ENCODE assay signal across 8 cellular contexts in the genomic region with DNA sequence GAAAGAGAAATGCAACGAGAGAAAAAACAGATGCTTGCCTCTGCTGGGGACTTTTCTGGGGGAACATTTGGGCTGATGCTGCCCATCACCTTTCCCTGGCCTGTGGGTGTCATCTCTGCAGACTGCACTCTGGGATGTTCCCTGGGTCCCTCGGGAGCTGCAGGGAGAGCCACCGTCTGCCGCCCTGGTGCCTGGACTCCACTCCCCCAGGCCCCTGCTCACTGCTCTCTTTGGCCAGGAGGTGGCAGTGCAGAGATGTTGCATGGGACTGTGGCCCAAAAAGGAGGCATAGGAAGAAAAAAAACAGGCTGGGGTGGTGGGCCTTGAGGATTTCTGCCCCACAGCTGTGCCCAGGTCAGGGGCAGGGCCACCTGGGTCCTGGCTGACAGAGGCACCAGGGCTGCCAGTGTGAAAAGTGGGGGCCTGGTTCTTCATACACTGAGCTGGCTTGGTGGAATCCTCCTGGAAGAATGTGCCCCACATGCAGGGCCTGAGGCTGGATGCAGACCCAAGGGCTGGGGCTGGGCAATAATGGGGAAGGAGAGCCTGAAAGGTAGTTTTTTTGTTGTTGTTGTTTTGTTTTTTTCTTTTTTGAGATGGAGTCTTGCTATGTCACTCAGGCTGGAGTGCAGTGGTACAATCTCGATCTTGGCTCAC.
DNase-seq lines count a peak whose midpoint lies in the region; ATAC-seq and TF ChIP-seq lines count a peak whose summit lies in the region.

No MANE protein-coding gene starts in this region.

- in situ Hi-C loops in brain microvascular endothelial cell (cut with HindIII; ENCODE audit: low pct_ligation_motif_present, low sequenced_read_pairs) = no loop called here

- peaks cover 0 to 4% of the 10 kb centered on the region in 2 donors for H3K27me3 Mint-ChIP-seq in CD8-positive, alpha-beta memory T cell

- ATAC-seq in HG02970 (IDR thresholded peaks at IDR 0.05; ENCODE audit: low FRiP score, unreplicated experiment) (peak; percentile 51), left colon (peak; percentile 46)

- DNase-seq in A172 (ENCODE audit: low spot score) (peak; percentile 32), Peyer's patch (peak in 1 of 3 donors; percentile 50), brain microvascular endothelial cell (peak; percentile 25), left colon (peak in 1 of 2 donors; percentile 42), stromal cell of bone marrow (ENCODE audit: low read depth) (peak; percentile 26)
- no peak for DNase-seq in CD8-positive, alpha-beta memory T cell

- H3K4me1 Mint-ChIP-seq in CD8-positive, alpha-beta memory T cell = no peaks in the 10 kb centered on the region

- peak overlapping the region in 1 of 8 donors; percentile 21 for H3K27ac Mint-ChIP-seq in CD8-positive, alpha-beta memory T cell

- POLR2A ChIA-PET in CD8-positive, alpha-beta memory T cell (lab: Charles Lee) = no interaction called here

- no peak overlapping the region for H3K27ac ChIP-seq in Peyer's patch
- H3K27ac ChIP-seq in brain microvascular endothelial cell = no peak overlapping the region
- H3K27ac ChIP-seq in CD8-positive, alpha-beta memory T cell (ENCODE audit: low read depth, low read length) = no peak overlapping the region

- H3K4me3 Mint-ChIP-seq in CD8-positive, alpha-beta memory T cell = no peak overlapping the region

- TF ChIP-seq POLR2A in Peyer's patch (IDR thresholded peaks at IDR 0.05) = no peak

- no peaks in the 10 kb centered on the region for H3K9me3 ChIP-seq in Peyer's patch
- H3K9me3 ChIP-seq in CD8-positive, alpha-beta memory T cell (ENCODE audit: low read length) = no peaks in the 10 kb centered on the region

- H3K4me3 ChIP-seq in Peyer's patch (no peak overlapping the region), brain microvascular endothelial cell (ENCODE audit: low read depth, low read length) (no peak overlapping the region)
- H3K4me3 ChIP-seq in CD8-positive, alpha-beta memory T cell (ENCODE audit: low read length) = no peak overlapping the region

- no peaks in the 10 kb centered on the region for H3K4me1 ChIP-seq in Peyer's patch
- no peaks in the 10 kb centered on the region for H3K4me1 ChIP-seq in CD8-positive, alpha-beta memory T cell (ENCODE audit: insufficient read depth, low read length)

- TF ChIP-seq CTCF in GM12873 (IDR thresholded peaks at IDR 0.05; ENCODE audit: insufficient read depth, low read depth, low read length, missing control alignments) (peak; percentile 81), Peyer's patch (IDR thresholded peaks at IDR 0.05) (peak in 4 of 6 experiments; percentile 38 to 45 (median 40)), brain microvascular endothelial cell (IDR thresholded peaks at IDR 0.05; ENCODE audit: low read depth, low read length, missing control alignments) (peak; percentile 95)

- no peaks in the 10 kb centered on the region for H3K9me3 Mint-ChIP-seq in CD8-positive, alpha-beta memory T cell

- H3K27me3 ChIP-seq in Peyer's patch (no peaks in the 10 kb centered on the region), brain microvascular endothelial cell (replicated peaks) (no peaks in the 10 kb centered on the region)
- H3K27me3 ChIP-seq in CD8-positive, alpha-beta memory T cell (ENCODE audit: insufficient read depth, low read length, poor library complexity, severe bottlenecking) = no peaks in the 10 kb centered on the region

- H3K36me3 ChIP-seq in Peyer's patch = no peaks in the 10 kb centered on the region
- H3K36me3 ChIP-seq in brain microvascular endothelial cell (replicated peaks) = no peaks in the 10 kb centered on the region
- H3K36me3 ChIP-seq in CD8-positive, alpha-beta memory T cell (ENCODE audit: insufficient read depth, low read length) = no peaks in the 10 kb centered on the region

- H3K36me3 Mint-ChIP-seq in CD8-positive, alpha-beta memory T cell = no peaks in the 10 kb centered on the region

- intact Hi-C loops in left colon (cut with DNase I, micrococcal nuclease) = no loop called here

- CTCF ChIA-PET in CD8-positive, alpha-beta memory T cell (lab: Charles Lee) = no interaction called here

Comparison
In these comparisons a context has a peak if more than half of its experiments do, and no peak if none do; other contexts are left out.
1. DNase-seq: peak in A172 (single experiment), brain microvascular endothelial cell (single experiment) and stromal cell of bone marrow (single experiment); none in CD8-positive, alpha-beta memory T cell (0 of 5).
2. CTCF ChIP-seq: peak in every context shown above with its lines; median percentile 95 in brain microvascular endothelial cell; 81 in GM12873; 40 in Peyer's patch.